ENCODE assay signal across 8 cellular contexts in the genomic region with DNA sequence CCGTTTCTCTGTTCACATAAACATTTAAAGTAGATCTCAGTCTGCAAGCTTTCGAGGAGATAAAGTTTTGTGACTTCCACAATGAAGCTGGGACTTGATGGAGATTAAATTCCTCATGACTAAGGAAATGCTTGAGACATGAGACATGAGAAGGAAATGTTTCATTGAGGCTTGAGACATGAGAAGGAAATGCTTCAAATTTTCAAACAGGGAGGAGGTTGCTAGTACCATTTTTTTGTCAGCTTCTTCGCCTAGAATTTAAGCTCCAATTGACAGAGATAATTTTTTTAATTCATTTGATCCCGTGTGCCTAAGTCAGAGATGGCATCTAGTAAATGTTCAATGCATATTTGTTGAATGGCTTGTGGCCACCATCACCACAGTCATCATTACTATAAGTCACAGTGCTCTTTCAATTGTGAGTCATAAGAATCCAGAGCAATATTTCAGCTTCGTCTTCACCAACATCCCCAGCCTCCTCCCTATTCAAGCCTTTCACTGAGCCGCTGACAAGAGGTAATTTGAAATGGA. TPM values are rescaled to one million over a fixed set of nuclear protein-coding genes. Genes with fewer than 3 reads are reported as not detected.
DNase-seq lines count a peak whose midpoint lies in the region; ATAC-seq and TF ChIP-seq lines count a peak whose summit lies in the region.

No MANE protein-coding gene starts in this region.

- no peaks in the 10 kb centered on the region for H3K9me3 ChIP-seq in parathyroid adenoma (ENCODE audit: control insufficient read depth, low read length)
- no peaks in the 10 kb centered on the region for H3K9me3 ChIP-seq in tibial nerve

- H2AFZ ChIP-seq in GM23338: peak overlapping the region; percentile 81
- peak overlapping the region; percentile 94 for H2AFZ ChIP-seq in parathyroid adenoma

- no peaks in the 10 kb centered on the region for H3K9me3 Mint-ChIP-seq in GM23338

- TF ChIP-seq EP300 in tibial nerve (IDR thresholded peaks at IDR 0.05): no peak

- no peak for TF ChIP-seq CTCF in GM23338 (conservative IDR thresholded peaks at IDR 0.05; ENCODE audit: low read depth in 2 of 2)
- no peak for TF ChIP-seq CTCF in parathyroid adenoma (IDR thresholded peaks at IDR 0.05)
- no peak for TF ChIP-seq CTCF in tibial nerve (IDR thresholded peaks at IDR 0.05)

- ATAC-seq in GM23338 (no peak), HG03432 (IDR thresholded peaks at IDR 0.05; ENCODE audit: unreplicated experiment) (no peak)

- H3K27ac Mint-ChIP-seq in GM23338: no peak overlapping the region

- 33 to 36% methylated on average over 6 of the region's 6 CpGs for WGBS in tibial nerve, 2 donors

- DNase-seq in GM23338 (ENCODE audit: low spot score) (no peak), RPMI7951 (ENCODE audit: low read depth) (peak; percentile 69), epithelial cell of prostate (ENCODE audit: low read depth, low spot score) (no peak), iPS-NIHi11 (ENCODE audit: low spot score) (no peak), tibial nerve (ENCODE audit: low spot score in 2 of 2) (no peak), NCI-H2107 (lab: John Stamatoyannopoulos, UW) (no peak)

- H3K79me2 ChIP-seq in GM23338 (replicated peaks; ENCODE audit: insufficient read depth): no peaks in the 10 kb centered on the region
- H3K79me2 ChIP-seq in parathyroid adenoma: no peaks in the 10 kb centered on the region

- H3K4me1 ChIP-seq in GM23338 (ENCODE audit: insufficient read depth) (peaks cover 21% of the 10 kb centered on the region), parathyroid adenoma (peaks cover 15% of the 10 kb centered on the region), tibial nerve (peaks cover 0 to 18% (median 0%) of the 10 kb centered on the region in 4 donors)

- no peaks in the 10 kb centered on the region; the same call in 2 of the 3 replicates for H3K36me3 Mint-ChIP-seq in GM23338 (ENCODE audit: low read depth)

- H3K4me3 ChIP-seq in GM23338 (peak overlapping the region; percentile 68), parathyroid adenoma (ENCODE audit: low read depth, low read length) (no peak overlapping the region), tibial nerve (no peak overlapping the region)

- H3K27me3 Mint-ChIP-seq in GM23338 (ENCODE audit: insufficient read depth, low read depth, poor library complexity): peaks cover 34% of the 10 kb centered on the region

- H4K20me1 ChIP-seq in GM23338 (replicated peaks; ENCODE audit: insufficient read depth): no peaks in the 10 kb centered on the region

- TF ChIP-seq POLR2A in tibial nerve (IDR thresholded peaks at IDR 0.05): no peak

- H3K36me3 ChIP-seq in GM23338 (ENCODE audit: insufficient read depth) (no peaks in the 10 kb centered on the region), parathyroid adenoma (ENCODE audit: control insufficient read depth, insufficient read depth, low read length) (no peaks in the 10 kb centered on the region), tibial nerve (no peaks in the 10 kb centered on the region)

- peak overlapping the region; percentile 87 for H3K4me3 Mint-ChIP-seq in GM23338

- no peak overlapping the region for H3K9ac ChIP-seq in parathyroid adenoma

- H3K27ac ChIP-seq in GM23338 (ENCODE audit: low read depth): no peak overlapping the region
- H3K27ac ChIP-seq in epithelial cell of prostate: peak overlapping the region; percentile 78
- H3K27ac ChIP-seq in parathyroid adenoma: peak overlapping the region; percentile 66
- H3K27ac ChIP-seq in tibial nerve: no peak overlapping the region

- H3K4me2 ChIP-seq in GM23338 (peak overlapping the region; percentile 95), parathyroid adenoma (ENCODE audit: low read length) (no peak overlapping the region)

- peaks cover 2% of the 10 kb centered on the region; the same call in 1 of the 2 replicates for H3K9me2 ChIP-seq in GM23338 (ENCODE audit: insufficient read depth)

- H3K4me1 Mint-ChIP-seq in GM23338: peaks cover 29% of the 10 kb centered on the region

- 0 out of 2 replicates have a peak, but pooled peaks cover 5% of the 10 kb centered on the region for H3F3A ChIP-seq in GM23338 (replicated peaks; ENCODE audit: low read depth)

- peaks cover 43% of the 10 kb centered on the region for H3K27me3 ChIP-seq in GM23338 (ENCODE audit: insufficient read depth)
- no peaks in the 10 kb centered on the region for H3K27me3 ChIP-seq in parathyroid adenoma (ENCODE audit: control insufficient read depth, insufficient read depth, low read length)
- peaks cover 0 to 61% of the 10 kb centered on the region in 2 donors for H3K27me3 ChIP-seq in tibial nerve

TF ChIP-seq in GM23338, 12 proteins besides CTCF, POLR2A, EP300 and RAD21 (continues in another document):
- no peak for TF ChIP-seq CREB1 (CRISPR knock-in tag; IDR thresholded peaks at IDR 0.05; ENCODE audit: low read depth)
- TF ChIP-seq POLR2AphosphoS5 (IDR thresholded peaks at IDR 0.05; ENCODE audit: low read depth): no peak
- no peak for TF ChIP-seq EZH2phosphoT487 (IDR thresholded peaks at IDR 0.05; ENCODE audit: unreplicated experiment)
- TF ChIP-seq STAT1 (IDR thresholded peaks at IDR 0.05; ENCODE audit: unreplicated experiment): no peak
- TF ChIP-seq, protein P1, sequence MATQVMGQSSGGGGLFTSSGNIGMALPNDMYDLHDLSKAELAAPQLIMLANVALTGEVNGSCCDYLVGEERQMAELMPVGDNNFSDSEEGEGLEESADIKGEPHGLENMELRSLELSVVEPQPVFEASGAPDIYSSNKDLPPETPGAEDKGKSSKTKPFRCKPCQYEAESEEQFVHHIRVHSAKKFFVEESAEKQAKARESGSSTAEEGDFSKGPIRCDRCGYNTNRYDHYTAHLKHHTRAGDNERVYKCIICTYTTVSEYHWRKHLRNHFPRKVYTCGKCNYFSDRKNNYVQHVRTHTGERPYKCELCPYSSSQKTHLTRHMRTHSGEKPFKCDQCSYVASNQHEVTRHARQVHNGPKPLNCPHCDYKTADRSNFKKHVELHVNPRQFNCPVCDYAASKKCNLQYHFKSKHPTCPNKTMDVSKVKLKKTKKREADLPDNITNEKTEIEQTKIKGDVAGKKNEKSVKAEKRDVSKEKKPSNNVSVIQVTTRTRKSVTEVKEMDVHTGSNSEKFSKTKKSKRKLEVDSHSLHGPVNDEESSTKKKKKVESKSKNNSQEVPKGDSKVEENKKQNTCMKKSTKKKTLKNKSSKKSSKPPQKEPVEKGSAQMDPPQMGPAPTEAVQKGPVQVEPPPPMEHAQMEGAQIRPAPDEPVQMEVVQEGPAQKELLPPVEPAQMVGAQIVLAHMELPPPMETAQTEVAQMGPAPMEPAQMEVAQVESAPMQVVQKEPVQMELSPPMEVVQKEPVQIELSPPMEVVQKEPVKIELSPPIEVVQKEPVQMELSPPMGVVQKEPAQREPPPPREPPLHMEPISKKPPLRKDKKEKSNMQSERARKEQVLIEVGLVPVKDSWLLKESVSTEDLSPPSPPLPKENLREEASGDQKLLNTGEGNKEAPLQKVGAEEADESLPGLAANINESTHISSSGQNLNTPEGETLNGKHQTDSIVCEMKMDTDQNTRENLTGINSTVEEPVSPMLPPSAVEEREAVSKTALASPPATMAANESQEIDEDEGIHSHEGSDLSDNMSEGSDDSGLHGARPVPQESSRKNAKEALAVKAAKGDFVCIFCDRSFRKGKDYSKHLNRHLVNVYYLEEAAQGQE (IDR thresholded peaks at IDR 0.05; ENCODE audit: unreplicated experiment): no peak
- no peak for TF ChIP-seq JUNB (IDR thresholded peaks at IDR 0.05; ENCODE audit: unreplicated experiment)

RNA-seq across cellular contexts. Expression of a gene that starts 0.5 kb away (rescaled TPM):
- total RNA-seq in GM23338 (2014; rRNA removed; shearing (Covaris generic)): 1.1 and 1.2 TPM in 2 replicates
- 0.45 and 0.70 TPM in 2 replicates for polyA plus RNA-seq in GM23338 (2016; fragmentation: Nextera tagmentation; extraction: Ambion mirVana)
- 0.29 and 0.48 TPM in 2 replicates for total RNA-seq in RPMI7951 (2014; rRNA removed; shearing (Covaris generic))
- total RNA-seq in tibial nerve: not detected

RNA-seq across cellular contexts. Expression of a gene that starts 39.5 kb away (rescaled TPM):
- 17.2 and 25.4 TPM in 2 replicates for total RNA-seq in GM23338 (2014; rRNA removed; shearing (Covaris generic))
- polyA plus RNA-seq in GM23338 (2016; fragmentation: Nextera tagmentation; extraction: Ambion mirVana): 10.3 and 13.3 TPM in 2 replicates
- total RNA-seq in RPMI7951 (2014; rRNA removed; shearing (Covaris generic)): 9.3 and 9.8 TPM in 2 replicates
- 10 to 100 TPM; 11.7 to 35.5 (median 27.5) TPM for total RNA-seq in tibial nerve

Comparison
In these comparisons a context has a peak if more than half of its experiments do, and no peak if none do; other contexts are left out.
1. H3K27ac ChIP-seq: peak in epithelial cell of prostate (single experiment) and parathyroid adenoma (single experiment); none in GM23338 (single experiment) and tibial nerve (0 of 4).